8 cellular contexts compared by ENCODE assay signal in the genomic region with DNA sequence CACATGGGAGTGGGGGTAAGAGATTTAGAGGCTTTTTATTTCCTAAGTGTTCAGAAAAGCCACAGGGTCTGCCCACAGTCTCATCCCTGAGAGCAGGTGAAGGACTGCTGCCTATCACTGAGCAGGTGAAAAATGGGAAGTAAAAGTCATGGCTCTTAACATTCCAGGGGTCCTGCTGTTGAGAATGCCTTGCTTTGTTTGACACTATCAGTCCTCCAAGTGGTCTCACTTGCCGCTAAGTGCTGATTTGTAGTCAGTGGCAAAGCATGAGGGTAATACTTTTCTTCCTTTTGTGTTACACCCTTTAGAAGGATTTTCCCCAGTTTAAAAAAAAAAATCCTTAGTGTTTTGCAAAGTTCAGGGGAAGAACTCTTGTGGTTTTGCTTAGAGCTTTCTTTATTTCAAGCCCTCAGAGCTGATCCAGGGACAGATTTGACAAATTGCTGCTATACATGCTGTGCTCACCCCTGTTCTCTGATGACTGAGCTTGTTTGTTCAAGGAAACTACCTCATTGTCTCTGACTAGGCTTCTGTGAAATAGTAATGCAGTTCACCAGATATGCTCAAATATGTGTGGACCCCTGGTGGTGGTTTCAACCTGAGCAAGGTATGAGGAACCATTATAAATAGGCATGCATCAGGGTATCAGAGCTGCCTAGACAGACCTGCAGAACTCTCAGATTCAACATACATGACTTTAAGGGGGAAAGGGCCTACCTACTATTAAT.
DNase-seq lines count a peak whose midpoint lies in the region; ATAC-seq and TF ChIP-seq lines count a peak whose summit lies in the region.

No MANE protein-coding gene starts in this region.

- H3K9me3 ChIP-seq in thyroid gland (no peaks in the 10 kb centered on the region), ascending aorta (no peaks in the 10 kb centered on the region)

- H3K36me3 ChIP-seq in thyroid gland (no peaks in the 10 kb centered on the region), ascending aorta (no peaks in the 10 kb centered on the region)

- H3K4me1 ChIP-seq in thyroid gland, result peaks cover 41 to 67% of the 10 kb centered on the region in 2 donors
- H3K4me1 ChIP-seq in ascending aorta, result peaks cover 0 to 8% of the 10 kb centered on the region in 2 donors

- peak overlapping the region in 2 of 3 donors; percentile 36 to 38 for H3K27ac ChIP-seq in thyroid gland
- H3K27ac ChIP-seq in ascending aorta, result no peak overlapping the region

- peak; percentile 92 for ATAC-seq in GM18502 (IDR thresholded peaks at IDR 0.05; ENCODE audit: poor library complexity, unreplicated experiment)
- ATAC-seq in HG02571 (IDR thresholded peaks at IDR 0.05; ENCODE audit: unreplicated experiment), result peak; percentile 61

- no peak for TF ChIP-seq POLR2A in thyroid gland (IDR thresholded peaks at IDR 0.05)

- H3K4me3 ChIP-seq in thyroid gland (replicated peaks in 1 of 3) (no peak overlapping the region), ascending aorta (no peak overlapping the region)

- H3K27me3 ChIP-seq in thyroid gland, result no peaks in the 10 kb centered on the region
- H3K27me3 ChIP-seq in ascending aorta, result no peaks in the 10 kb centered on the region

- WGBS in thyroid gland, 2 donors, result 71 to 75% methylated on average over 1 of the region's 1 CpG

- TF ChIP-seq CTCF in thyroid gland (IDR thresholded peaks at IDR 0.05), result peak in 2 of 6 experiments; percentile 22 to 41
- no peak for TF ChIP-seq CTCF in GM10266 (IDR thresholded peaks at IDR 0.05; ENCODE audit: control insufficient read depth, insufficient read depth, low read depth, missing control alignments)
- TF ChIP-seq CTCF in ascending aorta (IDR thresholded peaks at IDR 0.05), result no peak

- DNase-seq in NCI-H1436 treated with DMSO at 0.1 percent for 48 hours (lab: John Stamatoyannopoulos, UW), result peak; percentile 62
- peak; percentile 52 to 88 for DNase-seq in dermis microvascular lymphatic vessel endothelial cell (ENCODE audit: low read depth in 2 of 2)
- DNase-seq in thyroid gland, result peak in 1 of 2 donors; percentile 18
- no peak for DNase-seq in GM10266 (ENCODE audit: extremely low spot score)
- no peak for DNase-seq in NCI-H2227 (lab: John Stamatoyannopoulos, UW; ENCODE audit: unreplicated experiment)
- DNase-seq in ascending aorta (ENCODE audit: low spot score in 2 of 2), result no peak

- intact Hi-C loops in thyroid gland (cut with DNase I), result no loop called here
- intact Hi-C loops in ascending aorta (cut with DNase I), result no loop called here

Comparison
In these comparisons a context has a peak if more than half of its experiments do, and no peak if none do; other contexts are left out.
1. DNase-seq: peak in NCI-H1436 treated with DMSO at 0.1 percent for 48 hours (single experiment) and dermis microvascular lymphatic vessel endothelial cell (2 of 2); none in GM10266 (single experiment), NCI-H2227 (single experiment) and ascending aorta (0 of 2).
2. H3K27ac ChIP-seq: peak in thyroid gland (2 of 3); none in ascending aorta (0 of 2).